In genomic region chr5:43066231-43066798, GRCh38 we compare ENCODE assay signal across 8 cellular contexts. TPM values are rescaled to one million over a fixed set of nuclear protein-coding genes. Genes with fewer than 3 reads are reported as not detected.
DNase-seq lines count a peak whose midpoint lies in the region; ATAC-seq and TF ChIP-seq lines count a peak whose summit lies in the region.

No MANE protein-coding gene starts in this region.

- H3K36me3 Mint-ChIP-seq in activated T-helper 2 cell treated with anti-CD3 and anti-CD28 coated beads, Interferon-gamma antibody, Interleukin-2, Interleukin-4, amounts not matched to agents 10 μg/mL and 5 μg/mL and 100 μg/mL, durations not matched to agents 14 hours and 24 hours and 36 hours (ENCODE audit: low read depth), result peaks cover 25% of the 10 kb centered on the region
- H3K36me3 Mint-ChIP-seq in natural killer cell treated with Interleukin-12 subunit alpha and Interleukin-12 subunit beta and Interleukin-15 and Interleukin-18, amount 100 ng/mL, for 72 hours, result peaks cover 10% of the 10 kb centered on the region

- H3K4me3 Mint-ChIP-seq in activated T-helper 2 cell treated with anti-CD3 and anti-CD28 coated beads, Interferon-gamma antibody, Interleukin-2, Interleukin-4, amounts not matched to agents 10 μg/mL and 5 μg/mL and 100 μg/mL, durations not matched to agents 14 hours and 24 hours and 36 hours (ENCODE audit: low read depth), result peak overlapping the region; percentile 91
- H3K4me3 Mint-ChIP-seq in natural killer cell treated with Interleukin-12 subunit alpha and Interleukin-12 subunit beta and Interleukin-15 and Interleukin-18, amount 100 ng/mL, for 72 hours, result peak overlapping the region; percentile 96

- no peaks in the 10 kb centered on the region for H3K9me3 ChIP-seq in BE2C

- peaks cover 32% of the 10 kb centered on the region for H3K4me1 Mint-ChIP-seq in activated T-helper 2 cell treated with anti-CD3 and anti-CD28 coated beads, Interferon-gamma antibody, Interleukin-2, Interleukin-4, amounts not matched to agents 10 μg/mL and 5 μg/mL and 100 μg/mL, durations not matched to agents 14 hours and 24 hours and 36 hours (ENCODE audit: low read depth)
- peaks cover 45 to 46% of the 10 kb centered on the region in 2 donors for H3K4me1 Mint-ChIP-seq in natural killer cell treated with Interleukin-12 subunit alpha and Interleukin-12 subunit beta and Interleukin-15 and Interleukin-18, amount 100 ng/mL, for 72 hours (ENCODE audit: low read depth in 2 of 2)

- H3K4me1 ChIP-seq in BE2C, result no peaks in the 10 kb centered on the region; the same call in 1 of the 2 replicates

- peaks cover 5% of the 10 kb centered on the region for H3K36me3 ChIP-seq in BE2C

- peak; percentile 22 for ATAC-seq in GM19351 (IDR thresholded peaks at IDR 0.05; ENCODE audit: unreplicated experiment)
- ATAC-seq in natural killer cell treated with Interleukin-12 subunit alpha and Interleukin-12 subunit beta and Interleukin-15 and Interleukin-18, amount 100 ng/mL, for 72 hours, result peak; percentile 72 to 79

- peak overlapping the region; percentile 97 for H3K27ac Mint-ChIP-seq in activated T-helper 2 cell treated with anti-CD3 and anti-CD28 coated beads, Interferon-gamma antibody, Interleukin-2, Interleukin-4, amounts not matched to agents 10 μg/mL and 5 μg/mL and 100 μg/mL, durations not matched to agents 14 hours and 24 hours and 36 hours
- peak overlapping the region; percentile 93 to 95 for H3K27ac Mint-ChIP-seq in natural killer cell treated with Interleukin-12 subunit alpha and Interleukin-12 subunit beta and Interleukin-15 and Interleukin-18, amount 100 ng/mL, for 72 hours

- no peak for TF ChIP-seq CTCF in BE2C (IDR thresholded peaks at IDR 0.05; ENCODE audit: low read depth, low read length)
- TF ChIP-seq CTCF in fibroblast of pulmonary artery (IDR thresholded peaks at IDR 0.05; ENCODE audit: low read length, missing control alignments), result no peak

- DNase-seq in BE2C (peak; percentile 74), HK-2 (ENCODE audit: unreplicated experiment) (peak; percentile 70), OCI-M1 (lab: John Stamatoyannopoulos, UW) (peak; percentile 90), fibroblast of pulmonary artery (ENCODE audit: low read depth) (peak; percentile 69)
- DNase-seq in activated T-helper 2 cell treated with anti-CD3 and anti-CD28 coated beads, Interferon-gamma antibody, Interleukin-2, Interleukin-4, amounts not matched to agents 10 μg/mL and 5 μg/mL and 100 μg/mL, durations not matched to agents 14 hours and 24 hours and 36 hours (ENCODE audit: low spot score), result peak; percentile 71
- DNase-seq in natural killer cell treated with Interleukin-12 subunit alpha and Interleukin-12 subunit beta and Interleukin-15 and Interleukin-18, amount 100 ng/mL, for 72 hours (ENCODE audit: low spot score), result peak; percentile 86
- DNase-seq in stimulated activated naive CD4-positive, alpha-beta T cell treated with Interleukin-2 at 50 U/mL for 16 hours (lab: John Stamatoyannopoulos, UW), result peak; percentile 60

- H3K4me3 ChIP-seq in BE2C (ENCODE audit: low read depth, low read length) (peak overlapping the region; percentile 91), fibroblast of pulmonary artery (replicated peaks; ENCODE audit: low read depth, low read length) (peak overlapping the region; percentile 76)

- intact Hi-C loops in activated T-helper 2 cell treated with anti-CD3 and anti-CD28 coated beads, Interferon-gamma antibody, Interleukin-2, Interleukin-4, amounts not matched to agents 10 μg/mL and 5 μg/mL and 100 μg/mL, durations not matched to agents 14 hours and 24 hours and 36 hours (cut with micrococcal nuclease), result loop anchor here (1.0 to 10.0 kb wide), 6 partner anchors 58 to 538 kb away; partner anchors contain the start of genes HMGCS1, NIM1K, NNT and PAIP1

- H3K27me3 ChIP-seq in BE2C, result no peaks in the 10 kb centered on the region

- H3K27me3 Mint-ChIP-seq in activated T-helper 2 cell treated with anti-CD3 and anti-CD28 coated beads, Interferon-gamma antibody, Interleukin-2, Interleukin-4, amounts not matched to agents 10 μg/mL and 5 μg/mL and 100 μg/mL, durations not matched to agents 14 hours and 24 hours and 36 hours (ENCODE audit: low read depth), result no peaks in the 10 kb centered on the region
- no peaks in the 10 kb centered on the region for H3K27me3 Mint-ChIP-seq in natural killer cell treated with Interleukin-12 subunit alpha and Interleukin-12 subunit beta and Interleukin-15 and Interleukin-18, amount 100 ng/mL, for 72 hours

- no peaks in the 10 kb centered on the region for H3K9me3 Mint-ChIP-seq in activated T-helper 2 cell treated with anti-CD3 and anti-CD28 coated beads, Interferon-gamma antibody, Interleukin-2, Interleukin-4, amounts not matched to agents 10 μg/mL and 5 μg/mL and 100 μg/mL, durations not matched to agents 14 hours and 24 hours and 36 hours
- H3K9me3 Mint-ChIP-seq in natural killer cell treated with Interleukin-12 subunit alpha and Interleukin-12 subunit beta and Interleukin-15 and Interleukin-18, amount 100 ng/mL, for 72 hours, result no peaks in the 10 kb centered on the region

RNA-seq across cellular contexts. Expression of gene ANXA2R, which starts 26.2 kb away (rescaled TPM):
- polyA plus RNA-seq in BE2C (2012; ENCODE audit: insufficient read depth, insufficient read length, low read depth), result 7.1 TPM
- 2.1 and 2.5 TPM in 2 replicates for total RNA-seq in activated T-helper 2 cell treated with anti-CD3 and anti-CD28 coated beads, Interferon-gamma antibody, Interleukin-2, Interleukin-4, amounts not matched to agents 10 μg/mL and 5 μg/mL and 100 μg/mL, durations not matched to agents 14 hours and 24 hours and 36 hours
- total RNA-seq in natural killer cell treated with Interleukin-12 subunit alpha and Interleukin-12 subunit beta and Interleukin-15 and Interleukin-18, amount 100 ng/mL, for 72 hours, result 1 to 10 TPM; 4.8 to 6.9 TPM

RNA-seq across cellular contexts. Expression of gene ZNF131, which starts 54.4 kb away (rescaled TPM):
- polyA plus RNA-seq in BE2C (2012; ENCODE audit: insufficient read depth, insufficient read length, low read depth), result 49.6 TPM
- 37.4 and 40.3 TPM in 2 replicates for total RNA-seq in activated T-helper 2 cell treated with anti-CD3 and anti-CD28 coated beads, Interferon-gamma antibody, Interleukin-2, Interleukin-4, amounts not matched to agents 10 μg/mL and 5 μg/mL and 100 μg/mL, durations not matched to agents 14 hours and 24 hours and 36 hours
- 10 to 100 TPM; 39.5 to 59.9 TPM for total RNA-seq in natural killer cell treated with Interleukin-12 subunit alpha and Interleukin-12 subunit beta and Interleukin-15 and Interleukin-18, amount 100 ng/mL, for 72 hours

Comparison
In these comparisons a context has a peak if more than half of its experiments do, and no peak if none do; other contexts are left out.
1. Peak in every context shown above with its lines: DNase-seq, ATAC-seq and H3K4me3 ChIP-seq.